ENCODE assay signal across 1 cellular context in the genomic region with DNA sequence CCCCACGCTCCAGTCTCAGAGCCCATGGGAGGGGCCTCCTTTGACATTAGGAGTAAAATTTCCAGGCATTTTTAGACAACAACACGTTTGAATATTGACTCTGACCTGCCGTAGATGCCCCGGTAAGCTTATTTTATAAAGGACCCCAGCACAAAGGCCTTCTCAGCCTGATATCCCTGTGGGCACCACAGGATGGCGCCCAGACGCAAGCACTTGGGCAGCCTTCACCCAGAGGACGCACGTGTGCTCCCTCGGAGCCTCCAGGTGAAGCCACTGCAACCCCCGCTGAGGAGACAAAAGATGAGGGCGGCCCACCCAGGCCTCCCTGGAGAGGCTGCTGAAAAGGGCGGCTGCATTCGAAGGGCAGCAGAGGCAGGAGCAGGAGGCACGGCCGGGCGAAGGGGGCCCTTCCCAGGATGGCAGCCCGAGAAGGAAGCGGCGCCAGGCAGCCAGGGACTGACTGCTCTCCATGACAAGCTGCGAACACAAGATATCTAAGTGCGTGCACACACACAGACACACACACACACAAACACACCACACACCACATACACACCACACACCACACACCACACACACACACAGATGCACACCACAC.
TF ChIP-seq lines count a peak whose summit lies in the region.

No MANE protein-coding gene starts in this region.

TF ChIP-seq in liver, 16 proteins besides CTCF, POLR2A, EP300 and RAD21 (continued from another document):
- TF ChIP-seq, protein P1, sequence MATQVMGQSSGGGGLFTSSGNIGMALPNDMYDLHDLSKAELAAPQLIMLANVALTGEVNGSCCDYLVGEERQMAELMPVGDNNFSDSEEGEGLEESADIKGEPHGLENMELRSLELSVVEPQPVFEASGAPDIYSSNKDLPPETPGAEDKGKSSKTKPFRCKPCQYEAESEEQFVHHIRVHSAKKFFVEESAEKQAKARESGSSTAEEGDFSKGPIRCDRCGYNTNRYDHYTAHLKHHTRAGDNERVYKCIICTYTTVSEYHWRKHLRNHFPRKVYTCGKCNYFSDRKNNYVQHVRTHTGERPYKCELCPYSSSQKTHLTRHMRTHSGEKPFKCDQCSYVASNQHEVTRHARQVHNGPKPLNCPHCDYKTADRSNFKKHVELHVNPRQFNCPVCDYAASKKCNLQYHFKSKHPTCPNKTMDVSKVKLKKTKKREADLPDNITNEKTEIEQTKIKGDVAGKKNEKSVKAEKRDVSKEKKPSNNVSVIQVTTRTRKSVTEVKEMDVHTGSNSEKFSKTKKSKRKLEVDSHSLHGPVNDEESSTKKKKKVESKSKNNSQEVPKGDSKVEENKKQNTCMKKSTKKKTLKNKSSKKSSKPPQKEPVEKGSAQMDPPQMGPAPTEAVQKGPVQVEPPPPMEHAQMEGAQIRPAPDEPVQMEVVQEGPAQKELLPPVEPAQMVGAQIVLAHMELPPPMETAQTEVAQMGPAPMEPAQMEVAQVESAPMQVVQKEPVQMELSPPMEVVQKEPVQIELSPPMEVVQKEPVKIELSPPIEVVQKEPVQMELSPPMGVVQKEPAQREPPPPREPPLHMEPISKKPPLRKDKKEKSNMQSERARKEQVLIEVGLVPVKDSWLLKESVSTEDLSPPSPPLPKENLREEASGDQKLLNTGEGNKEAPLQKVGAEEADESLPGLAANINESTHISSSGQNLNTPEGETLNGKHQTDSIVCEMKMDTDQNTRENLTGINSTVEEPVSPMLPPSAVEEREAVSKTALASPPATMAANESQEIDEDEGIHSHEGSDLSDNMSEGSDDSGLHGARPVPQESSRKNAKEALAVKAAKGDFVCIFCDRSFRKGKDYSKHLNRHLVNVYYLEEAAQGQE (IDR thresholded peaks at IDR 0.05) = no peak
